8 cellular contexts compared by ENCODE assay signal in the genomic region with DNA sequence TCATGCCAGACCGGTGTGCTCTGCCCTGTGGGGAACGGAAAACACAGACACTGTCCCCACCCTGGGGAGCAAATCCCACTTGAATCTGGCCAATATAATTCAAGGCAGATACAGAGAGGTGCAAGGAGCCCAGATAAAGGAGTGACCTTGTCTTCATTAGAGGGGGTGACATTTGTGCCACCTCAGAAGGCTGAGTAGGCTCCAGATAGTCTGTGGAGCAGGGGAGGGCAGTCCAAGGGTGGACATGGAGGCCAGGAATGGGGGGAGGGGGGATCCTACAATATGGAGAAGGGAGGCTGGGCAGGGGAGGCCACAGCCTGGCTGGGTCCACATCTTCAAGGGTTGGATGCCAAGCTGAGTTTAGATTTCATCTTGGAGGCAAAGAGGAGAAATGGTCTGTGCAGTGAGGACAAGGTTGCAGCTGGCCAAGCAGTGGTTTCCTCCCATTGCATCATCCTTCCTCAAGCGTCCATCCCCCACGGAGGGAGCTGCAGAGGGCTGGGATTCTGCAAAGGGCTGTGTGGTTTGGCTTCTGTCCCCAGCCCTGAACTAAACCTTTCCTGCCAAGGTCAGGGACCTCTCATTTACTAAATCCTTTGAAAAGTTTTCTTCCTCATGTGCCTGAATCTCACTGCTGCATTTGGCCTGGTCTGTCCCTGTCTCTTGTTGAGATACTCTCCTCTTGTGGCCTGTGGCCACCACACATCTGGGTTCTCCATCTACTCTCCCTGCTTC.
DNase-seq lines count a peak whose midpoint lies in the region; ATAC-seq and TF ChIP-seq lines count a peak whose summit lies in the region.

No MANE protein-coding gene starts in this region.

- H3K9me3 Mint-ChIP-seq in activated CD4-positive, alpha-beta T cell treated with anti-CD3 and anti-CD28 coated beads for 36 hours (ENCODE audit: low read depth) = no peaks in the 10 kb centered on the region

- no peak for ATAC-seq in activated CD4-positive, alpha-beta T cell treated with anti-CD3 and anti-CD28 coated beads for 36 hours
- no peak for ATAC-seq in HG02981 (IDR thresholded peaks at IDR 0.05; ENCODE audit: unreplicated experiment)

- no peaks in the 10 kb centered on the region for H3K36me3 Mint-ChIP-seq in activated CD4-positive, alpha-beta T cell treated with anti-CD3 and anti-CD28 coated beads for 36 hours (ENCODE audit: low read depth)

- DNase-seq in GF-D8 (lab: John Stamatoyannopoulos, UW) (peak; percentile 93), fibroblast of peridontal ligament (ENCODE audit: extremely low read depth) (peak; percentile 96), putamen (ENCODE audit: low spot score) (peak; percentile 16), NCI-H1417 treated with DMSO at 0.1 percent for 48 hours (lab: John Stamatoyannopoulos, UW) (no peak)
- DNase-seq in activated CD4-positive, alpha-beta T cell treated with anti-CD3 and anti-CD28 coated beads for 36 hours = no peak
- DNase-seq in activated T-cell treated with anti-CD3 and anti-CD28 coated beads, Interleukin-2, amount 50 U/mL, for 1 hour = no peak

- POLR2A ChIA-PET in activated CD4-positive, alpha-beta T cell treated with anti-CD3 and anti-CD28 coated beads for 36 hours (lab: Charles Lee) = no interaction called here

- no peak overlapping the region for H3K27ac Mint-ChIP-seq in activated CD4-positive, alpha-beta T cell treated with anti-CD3 and anti-CD28 coated beads for 36 hours

- no peak overlapping the region for H3K4me3 Mint-ChIP-seq in activated CD4-positive, alpha-beta T cell treated with anti-CD3 and anti-CD28 coated beads for 36 hours

- no peaks in the 10 kb centered on the region for H3K4me1 Mint-ChIP-seq in activated CD4-positive, alpha-beta T cell treated with anti-CD3 and anti-CD28 coated beads for 36 hours

- CTCF ChIA-PET in activated CD4-positive, alpha-beta T cell treated with anti-CD3 and anti-CD28 coated beads for 36 hours (lab: Charles Lee) = interaction anchor here (1.6 kb wide), 1 partner anchor 19 kb away, joined by 5 read pairs; no protein-coding TSS in a partner anchor

- H3K27me3 Mint-ChIP-seq in activated CD4-positive, alpha-beta T cell treated with anti-CD3 and anti-CD28 coated beads for 36 hours = peaks cover 5% of the 10 kb centered on the region

- intact Hi-C loops in activated CD4-positive, alpha-beta T cell treated with anti-CD3 and anti-CD28 coated beads for 36 hours (cut with DNase I, micrococcal nuclease) = no loop called here

TF ChIP-seq in PFSK-1, 5 proteins besides CTCF, POLR2A, EP300 and RAD21:
- TF ChIP-seq POLR2AphosphoS5 (IDR thresholded peaks at IDR 0.05; ENCODE audit: low read depth, low read length) = no peak
- no peak for TF ChIP-seq TAF1 (IDR thresholded peaks at IDR 0.05; ENCODE audit: borderline replicate concordance, insufficient read depth, low read length)
- TF ChIP-seq, protein P1, sequence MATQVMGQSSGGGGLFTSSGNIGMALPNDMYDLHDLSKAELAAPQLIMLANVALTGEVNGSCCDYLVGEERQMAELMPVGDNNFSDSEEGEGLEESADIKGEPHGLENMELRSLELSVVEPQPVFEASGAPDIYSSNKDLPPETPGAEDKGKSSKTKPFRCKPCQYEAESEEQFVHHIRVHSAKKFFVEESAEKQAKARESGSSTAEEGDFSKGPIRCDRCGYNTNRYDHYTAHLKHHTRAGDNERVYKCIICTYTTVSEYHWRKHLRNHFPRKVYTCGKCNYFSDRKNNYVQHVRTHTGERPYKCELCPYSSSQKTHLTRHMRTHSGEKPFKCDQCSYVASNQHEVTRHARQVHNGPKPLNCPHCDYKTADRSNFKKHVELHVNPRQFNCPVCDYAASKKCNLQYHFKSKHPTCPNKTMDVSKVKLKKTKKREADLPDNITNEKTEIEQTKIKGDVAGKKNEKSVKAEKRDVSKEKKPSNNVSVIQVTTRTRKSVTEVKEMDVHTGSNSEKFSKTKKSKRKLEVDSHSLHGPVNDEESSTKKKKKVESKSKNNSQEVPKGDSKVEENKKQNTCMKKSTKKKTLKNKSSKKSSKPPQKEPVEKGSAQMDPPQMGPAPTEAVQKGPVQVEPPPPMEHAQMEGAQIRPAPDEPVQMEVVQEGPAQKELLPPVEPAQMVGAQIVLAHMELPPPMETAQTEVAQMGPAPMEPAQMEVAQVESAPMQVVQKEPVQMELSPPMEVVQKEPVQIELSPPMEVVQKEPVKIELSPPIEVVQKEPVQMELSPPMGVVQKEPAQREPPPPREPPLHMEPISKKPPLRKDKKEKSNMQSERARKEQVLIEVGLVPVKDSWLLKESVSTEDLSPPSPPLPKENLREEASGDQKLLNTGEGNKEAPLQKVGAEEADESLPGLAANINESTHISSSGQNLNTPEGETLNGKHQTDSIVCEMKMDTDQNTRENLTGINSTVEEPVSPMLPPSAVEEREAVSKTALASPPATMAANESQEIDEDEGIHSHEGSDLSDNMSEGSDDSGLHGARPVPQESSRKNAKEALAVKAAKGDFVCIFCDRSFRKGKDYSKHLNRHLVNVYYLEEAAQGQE (IDR thresholded peaks at IDR 0.05; ENCODE audit: insufficient read depth in 1 of 2, low read depth in 2 of 2, low read length in 2 of 2) = 0 out of 4 replicates have a peak, but pooled peaks have one; percentile 26 to 31
- no peak for TF ChIP-seq SIN3A (IDR thresholded peaks at IDR 0.05; ENCODE audit: borderline replicate concordance, insufficient read depth, low read length)
- peak; percentile 39 for TF ChIP-seq FOXP2 (optimal IDR thresholded peaks at IDR 0.05; ENCODE audit: borderline replicate concordance, extremely low read depth, extremely low read length, insufficient read depth)

Comparison
In these comparisons a context has a peak if more than half of its experiments do, and no peak if none do; other contexts are left out.
1. DNase-seq: peak in GF-D8 (single experiment), fibroblast of peridontal ligament (single experiment) and putamen (single experiment); none in activated CD4-positive, alpha-beta T cell treated with anti-CD3 and anti-CD28 coated beads for 36 hours (single experiment), activated T-cell treated with anti-CD3 and anti-CD28 coated beads, Interleukin-2, amount 50 U/mL, for 1 hour (single experiment) and NCI-H1417 treated with DMSO at 0.1 percent for 48 hours (single experiment).